Comparison of ENCODE assay signal across 2 cellular contexts in genomic region chr17:37643118-37643766, GRCh38.
A peak's percentile ranks its signal among the peaks of the same experiment; 100 is the strongest.
TF ChIP-seq lines count a peak whose summit lies in the region.

Gene DDX52, minus strand, starts transcription at chr17:37643446. Its CDS starts 26 bp downstream, at chr17:37643420.

TF ChIP-seq in HCT116, 20 proteins besides CTCF, POLR2A, EP300 and RAD21 (continued from another document):
- TF ChIP-seq REST (IDR thresholded peaks at IDR 0.05; ENCODE audit: low read depth), result no peak
- no peak for TF ChIP-seq SRF (IDR thresholded peaks at IDR 0.05; ENCODE audit: low read depth)
- TF ChIP-seq MAX (IDR thresholded peaks at IDR 0.05), result peak; percentile 7
- TF ChIP-seq ATF3 (IDR thresholded peaks at IDR 0.05), result no peak
- no peak for TF ChIP-seq ELF1 (IDR thresholded peaks at IDR 0.05; ENCODE audit: borderline replicate concordance, low read depth)
- no peak for TF ChIP-seq EGR1 (IDR thresholded peaks at IDR 0.05; ENCODE audit: low read depth)
- peak; percentile 54; the same call in 1 of the 2 replicates for TF ChIP-seq SIN3A (IDR thresholded peaks at IDR 0.05; ENCODE audit: low read depth)
- no peak for TF ChIP-seq ZBTB33 (IDR thresholded peaks at IDR 0.05; ENCODE audit: extremely low read depth, insufficient replicate concordance, low read length)
- TF ChIP-seq TCF7L2 (IDR thresholded peaks at IDR 0.05; ENCODE audit: borderline replicate concordance, extremely low read depth, insufficient read depth, insufficient read length), result no peak
- TF ChIP-seq ZFX (IDR thresholded peaks at IDR 0.05), result peak; percentile 68
- peak; percentile 93 for TF ChIP-seq POLR2AphosphoS5 (IDR thresholded peaks at IDR 0.05; ENCODE audit: low read depth, low read length)
- no peak for TF ChIP-seq FOSL1 (IDR thresholded peaks at IDR 0.05; ENCODE audit: low read depth)

TF ChIP-seq in SK-N-SH, 30 proteins besides CTCF, POLR2A, EP300 and RAD21 (continued from another document):
- TF ChIP-seq FOXM1 (IDR thresholded peaks at IDR 0.05; ENCODE audit: low read depth) (no peak), ZBTB33 (IDR thresholded peaks at IDR 0.05; ENCODE audit: borderline replicate concordance, low read depth) (no peak), TAF1 (IDR thresholded peaks at IDR 0.05; ENCODE audit: borderline replicate concordance, low read depth, low read length) (peak; percentile 65), MAX (IDR thresholded peaks at IDR 0.05; ENCODE audit: low read depth) (no peak), RFX5 (IDR thresholded peaks at IDR 0.05; ENCODE audit: low read length) (no peak), SIN3A (IDR thresholded peaks at IDR 0.05; ENCODE audit: borderline replicate concordance, low read depth, low read length) (no peak), FOXJ3 (CRISPR knock-in tag; IDR thresholded peaks at IDR 0.05) (no peak), NRF1 (IDR thresholded peaks at IDR 0.05; ENCODE audit: low read depth, low read length) (peak; percentile 69), REST (IDR thresholded peaks at IDR 0.05; ENCODE audit: low read depth, low read length) (no peak), FOSL2 (IDR thresholded peaks at IDR 0.05; ENCODE audit: borderline replicate concordance, low read depth) (no peak), YY1 (IDR thresholded peaks at IDR 0.05; ENCODE audit: low read depth) (peak; percentile 90), USF2 (IDR thresholded peaks at IDR 0.05; ENCODE audit: borderline replicate concordance, low read depth, low read length) (no peak), CHD2 (IDR thresholded peaks at IDR 0.05; ENCODE audit: low read length, partially characterized antibody) (no peak), GATA2 (CRISPR knock-in tag; IDR thresholded peaks at IDR 0.05) (no peak), POLR2AphosphoS5 (IDR thresholded peaks at IDR 0.05; ENCODE audit: low read depth, low read length) (peak; percentile 91), SMC3 (IDR thresholded peaks at IDR 0.05; ENCODE audit: low read depth, low read length) (no peak), PBX3 (IDR thresholded peaks at IDR 0.05) (0 out of 2 replicates have a peak, but pooled peaks have one; percentile 27), EZH2phosphoT487 (IDR thresholded peaks at IDR 0.05; ENCODE audit: borderline replicate concordance, low read depth) (no peak), RCOR1 (IDR thresholded peaks at IDR 0.05; ENCODE audit: low read length) (no peak; the same call in 1 of the 2 replicates), NFIC (IDR thresholded peaks at IDR 0.05; ENCODE audit: borderline replicate concordance) (no peak)
